1 cellular context compared by ENCODE assay signal in genomic region chr12:22046090-22046967, GRCh38.
TF ChIP-seq lines count a peak whose summit lies in the region.

CMAS (plus strand) TSS chr12:22046218; CDS start chr12:22046304, 86 bp downstream.

TF ChIP-seq in HEK293, 187 proteins besides CTCF, POLR2A, EP300 and RAD21 (continued from another document):
- TF ChIP-seq ZNF501 (tag by site-specific recombination; IDR thresholded peaks at IDR 0.05) = peak; percentile 63
- TF ChIP-seq ZNF664 (tag by site-specific recombination; IDR thresholded peaks at IDR 0.05) = no peak
- no peak; the same call in 1 of the 2 replicates for TF ChIP-seq WT1 (tag by site-specific recombination; IDR thresholded peaks at IDR 0.05)
- no peak for TF ChIP-seq ZNF510 (tag by site-specific recombination; IDR thresholded peaks at IDR 0.05; ENCODE audit: insufficient replicate concordance)
- TF ChIP-seq ZNF121 (tag by site-specific recombination; IDR thresholded peaks at IDR 0.05) = peak; percentile 59; the same call in 1 of the 2 replicates
- no peak for TF ChIP-seq ZNF658 (tag by site-specific recombination; IDR thresholded peaks at IDR 0.05)
- no peak for TF ChIP-seq ZNF239 (tag by site-specific recombination; IDR thresholded peaks at IDR 0.05)
- TF ChIP-seq ZNF843 (tag by site-specific recombination; IDR thresholded peaks at IDR 0.05) = 0 out of 2 replicates have a peak, but pooled peaks have one; percentile 33
- TF ChIP-seq ZBTB6 (tag by site-specific recombination; IDR thresholded peaks at IDR 0.05) = peak; percentile 34; the same call in 1 of the 2 replicates
- no peak for TF ChIP-seq MYNN (tag by site-specific recombination; IDR thresholded peaks at IDR 0.05; ENCODE audit: borderline replicate concordance)
- no peak for TF ChIP-seq ZNF138 (tag by site-specific recombination; IDR thresholded peaks at IDR 0.05; ENCODE audit: borderline replicate concordance)
